1 cellular context compared by ENCODE assay signal in the genomic region with DNA sequence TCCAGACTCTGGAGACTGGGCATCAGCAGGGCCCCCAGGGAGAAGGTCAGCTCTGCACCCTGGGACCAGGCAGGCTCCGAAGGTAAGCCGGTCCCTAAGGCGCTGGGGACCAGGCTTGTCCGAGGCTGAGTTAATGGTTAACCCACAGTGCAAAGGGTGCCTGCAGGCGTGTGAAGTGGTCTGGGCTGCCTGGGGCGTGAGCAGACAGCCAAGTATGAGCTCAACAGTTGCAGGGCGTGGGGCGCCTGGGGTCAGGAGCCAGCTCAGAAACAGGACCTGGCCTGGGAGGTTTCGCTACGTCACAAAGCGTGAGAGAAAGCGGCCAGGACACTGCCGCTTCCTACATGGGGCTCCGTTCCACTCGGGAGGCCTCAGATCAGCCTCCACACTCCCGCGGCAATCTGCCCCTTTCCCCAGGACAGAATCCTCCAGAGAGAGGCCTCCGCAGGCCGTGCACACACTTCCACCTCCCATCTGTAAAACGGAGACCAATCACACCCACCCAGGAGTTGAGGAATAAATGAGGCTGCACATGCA.
TF ChIP-seq lines count a peak whose summit lies in the region.

No MANE protein-coding gene starts in this region.

TF ChIP-seq in HepG2, 621 proteins besides CTCF, POLR2A, EP300 and RAD21 (continued from another document):
- TF ChIP-seq, protein P1, sequence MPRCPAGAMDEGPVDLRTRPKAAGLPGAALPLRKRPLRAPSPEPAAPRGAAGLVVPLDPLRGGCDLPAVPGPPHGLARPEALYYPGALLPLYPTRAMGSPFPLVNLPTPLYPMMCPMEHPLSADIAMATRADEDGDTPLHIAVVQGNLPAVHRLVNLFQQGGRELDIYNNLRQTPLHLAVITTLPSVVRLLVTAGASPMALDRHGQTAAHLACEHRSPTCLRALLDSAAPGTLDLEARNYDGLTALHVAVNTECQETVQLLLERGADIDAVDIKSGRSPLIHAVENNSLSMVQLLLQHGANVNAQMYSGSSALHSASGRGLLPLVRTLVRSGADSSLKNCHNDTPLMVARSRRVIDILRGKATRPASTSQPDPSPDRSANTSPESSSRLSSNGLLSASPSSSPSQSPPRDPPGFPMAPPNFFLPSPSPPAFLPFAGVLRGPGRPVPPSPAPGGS (CRISPR knock-in tag; IDR thresholded peaks at IDR 0.05), result 0 out of 2 replicates have a peak, but pooled peaks have one; percentile 16
- peak; percentile 81; the same call in 1 of the 2 replicates for TF ChIP-seq ZNF343 (CRISPR knock-in tag; IDR thresholded peaks at IDR 0.05)
- no peak for TF ChIP-seq POLR2G (IDR thresholded peaks at IDR 0.05; ENCODE audit: low read depth, low read length)
- no peak for TF ChIP-seq SRSF4 (IDR thresholded peaks at IDR 0.05; ENCODE audit: low read depth, low read length, poor library complexity, severe bottlenecking)
- peak; percentile 84 for TF ChIP-seq ZNF331 (CRISPR knock-in tag; IDR thresholded peaks at IDR 0.05)
- TF ChIP-seq NCOA2 (CRISPR knock-in tag; IDR thresholded peaks at IDR 0.05), result peak; percentile 71
- TF ChIP-seq, protein P2, sequence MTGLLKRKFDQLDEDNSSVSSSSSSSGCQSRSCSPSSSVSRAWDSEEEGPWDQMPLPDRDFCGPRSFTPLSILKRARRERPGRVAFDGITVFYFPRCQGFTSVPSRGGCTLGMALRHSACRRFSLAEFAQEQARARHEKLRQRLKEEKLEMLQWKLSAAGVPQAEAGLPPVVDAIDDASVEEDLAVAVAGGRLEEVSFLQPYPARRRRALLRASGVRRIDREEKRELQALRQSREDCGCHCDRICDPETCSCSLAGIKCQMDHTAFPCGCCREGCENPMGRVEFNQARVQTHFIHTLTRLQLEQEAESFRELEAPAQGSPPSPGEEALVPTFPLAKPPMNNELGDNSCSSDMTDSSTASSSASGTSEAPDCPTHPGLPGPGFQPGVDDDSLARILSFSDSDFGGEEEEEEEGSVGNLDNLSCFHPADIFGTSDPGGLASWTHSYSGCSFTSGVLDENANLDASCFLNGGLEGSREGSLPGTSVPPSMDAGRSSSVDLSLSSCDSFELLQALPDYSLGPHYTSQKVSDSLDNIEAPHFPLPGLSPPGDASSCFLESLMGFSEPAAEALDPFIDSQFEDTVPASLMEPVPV (CRISPR knock-in tag; IDR thresholded peaks at IDR 0.05), result no peak
- TF ChIP-seq ZNF136 (CRISPR knock-in tag; IDR thresholded peaks at IDR 0.05; ENCODE audit: low read depth), result 0 out of 2 replicates have a peak, but pooled peaks have one; percentile 29
- TF ChIP-seq ZNF235 (CRISPR knock-in tag; IDR thresholded peaks at IDR 0.05; ENCODE audit: borderline replicate concordance), result no peak
- TF ChIP-seq ZNF367 (CRISPR knock-in tag; IDR thresholded peaks at IDR 0.05; ENCODE audit: borderline replicate concordance), result no peak
- TF ChIP-seq, protein P3, sequence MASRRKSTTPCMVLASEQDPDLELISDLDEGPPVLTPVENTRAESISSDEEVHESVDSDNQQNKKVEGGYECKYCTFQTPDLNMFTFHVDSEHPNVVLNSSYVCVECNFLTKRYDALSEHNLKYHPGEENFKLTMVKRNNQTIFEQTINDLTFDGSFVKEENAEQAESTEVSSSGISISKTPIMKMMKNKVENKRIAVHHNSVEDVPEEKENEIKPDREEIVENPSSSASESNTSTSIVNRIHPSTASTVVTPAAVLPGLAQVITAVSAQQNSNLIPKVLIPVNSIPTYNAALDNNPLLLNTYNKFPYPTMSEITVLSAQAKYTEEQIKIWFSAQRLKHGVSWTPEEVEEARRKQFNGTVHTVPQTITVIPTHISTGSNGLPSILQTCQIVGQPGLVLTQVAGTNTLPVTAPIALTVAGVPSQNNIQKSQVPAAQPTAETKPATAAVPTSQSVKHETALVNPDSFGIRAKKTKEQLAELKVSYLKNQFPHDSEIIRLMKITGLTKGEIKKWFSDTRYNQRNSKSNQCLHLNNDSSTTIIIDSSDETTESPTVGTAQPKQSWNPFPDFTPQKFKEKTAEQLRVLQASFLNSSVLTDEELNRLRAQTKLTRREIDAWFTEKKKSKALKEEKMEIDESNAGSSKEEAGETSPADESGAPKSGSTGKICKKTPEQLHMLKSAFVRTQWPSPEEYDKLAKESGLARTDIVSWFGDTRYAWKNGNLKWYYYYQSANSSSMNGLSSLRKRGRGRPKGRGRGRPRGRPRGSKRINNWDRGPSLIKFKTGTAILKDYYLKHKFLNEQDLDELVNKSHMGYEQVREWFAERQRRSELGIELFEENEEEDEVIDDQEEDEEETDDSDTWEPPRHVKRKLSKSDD (CRISPR knock-in tag; IDR thresholded peaks at IDR 0.05; ENCODE audit: low read depth), result peak; percentile 91
- peak; percentile 81; the same call in 1 of the 2 replicates for TF ChIP-seq ZBTB7A (CRISPR knock-in tag; IDR thresholded peaks at IDR 0.05)
- peak; percentile 42; the same call in 1 of the 2 replicates for TF ChIP-seq KDM5B (CRISPR knock-in tag; IDR thresholded peaks at IDR 0.05; ENCODE audit: borderline replicate concordance)
- TF ChIP-seq ZNF12 (CRISPR knock-in tag; IDR thresholded peaks at IDR 0.05), result peak; percentile 70; the same call in 1 of the 2 replicates
- TF ChIP-seq MTA1 (CRISPR knock-in tag; IDR thresholded peaks at IDR 0.05; ENCODE audit: borderline replicate concordance), result peak; percentile 58; the same call in 1 of the 2 replicates
- TF ChIP-seq NR2F1 (CRISPR knock-in tag; IDR thresholded peaks at IDR 0.05), result peak; percentile 68 to 81
- 0 out of 2 replicates have a peak, but pooled peaks have one; percentile 45 for TF ChIP-seq ZNF792 (CRISPR knock-in tag; IDR thresholded peaks at IDR 0.05)
- TF ChIP-seq, protein P4, sequence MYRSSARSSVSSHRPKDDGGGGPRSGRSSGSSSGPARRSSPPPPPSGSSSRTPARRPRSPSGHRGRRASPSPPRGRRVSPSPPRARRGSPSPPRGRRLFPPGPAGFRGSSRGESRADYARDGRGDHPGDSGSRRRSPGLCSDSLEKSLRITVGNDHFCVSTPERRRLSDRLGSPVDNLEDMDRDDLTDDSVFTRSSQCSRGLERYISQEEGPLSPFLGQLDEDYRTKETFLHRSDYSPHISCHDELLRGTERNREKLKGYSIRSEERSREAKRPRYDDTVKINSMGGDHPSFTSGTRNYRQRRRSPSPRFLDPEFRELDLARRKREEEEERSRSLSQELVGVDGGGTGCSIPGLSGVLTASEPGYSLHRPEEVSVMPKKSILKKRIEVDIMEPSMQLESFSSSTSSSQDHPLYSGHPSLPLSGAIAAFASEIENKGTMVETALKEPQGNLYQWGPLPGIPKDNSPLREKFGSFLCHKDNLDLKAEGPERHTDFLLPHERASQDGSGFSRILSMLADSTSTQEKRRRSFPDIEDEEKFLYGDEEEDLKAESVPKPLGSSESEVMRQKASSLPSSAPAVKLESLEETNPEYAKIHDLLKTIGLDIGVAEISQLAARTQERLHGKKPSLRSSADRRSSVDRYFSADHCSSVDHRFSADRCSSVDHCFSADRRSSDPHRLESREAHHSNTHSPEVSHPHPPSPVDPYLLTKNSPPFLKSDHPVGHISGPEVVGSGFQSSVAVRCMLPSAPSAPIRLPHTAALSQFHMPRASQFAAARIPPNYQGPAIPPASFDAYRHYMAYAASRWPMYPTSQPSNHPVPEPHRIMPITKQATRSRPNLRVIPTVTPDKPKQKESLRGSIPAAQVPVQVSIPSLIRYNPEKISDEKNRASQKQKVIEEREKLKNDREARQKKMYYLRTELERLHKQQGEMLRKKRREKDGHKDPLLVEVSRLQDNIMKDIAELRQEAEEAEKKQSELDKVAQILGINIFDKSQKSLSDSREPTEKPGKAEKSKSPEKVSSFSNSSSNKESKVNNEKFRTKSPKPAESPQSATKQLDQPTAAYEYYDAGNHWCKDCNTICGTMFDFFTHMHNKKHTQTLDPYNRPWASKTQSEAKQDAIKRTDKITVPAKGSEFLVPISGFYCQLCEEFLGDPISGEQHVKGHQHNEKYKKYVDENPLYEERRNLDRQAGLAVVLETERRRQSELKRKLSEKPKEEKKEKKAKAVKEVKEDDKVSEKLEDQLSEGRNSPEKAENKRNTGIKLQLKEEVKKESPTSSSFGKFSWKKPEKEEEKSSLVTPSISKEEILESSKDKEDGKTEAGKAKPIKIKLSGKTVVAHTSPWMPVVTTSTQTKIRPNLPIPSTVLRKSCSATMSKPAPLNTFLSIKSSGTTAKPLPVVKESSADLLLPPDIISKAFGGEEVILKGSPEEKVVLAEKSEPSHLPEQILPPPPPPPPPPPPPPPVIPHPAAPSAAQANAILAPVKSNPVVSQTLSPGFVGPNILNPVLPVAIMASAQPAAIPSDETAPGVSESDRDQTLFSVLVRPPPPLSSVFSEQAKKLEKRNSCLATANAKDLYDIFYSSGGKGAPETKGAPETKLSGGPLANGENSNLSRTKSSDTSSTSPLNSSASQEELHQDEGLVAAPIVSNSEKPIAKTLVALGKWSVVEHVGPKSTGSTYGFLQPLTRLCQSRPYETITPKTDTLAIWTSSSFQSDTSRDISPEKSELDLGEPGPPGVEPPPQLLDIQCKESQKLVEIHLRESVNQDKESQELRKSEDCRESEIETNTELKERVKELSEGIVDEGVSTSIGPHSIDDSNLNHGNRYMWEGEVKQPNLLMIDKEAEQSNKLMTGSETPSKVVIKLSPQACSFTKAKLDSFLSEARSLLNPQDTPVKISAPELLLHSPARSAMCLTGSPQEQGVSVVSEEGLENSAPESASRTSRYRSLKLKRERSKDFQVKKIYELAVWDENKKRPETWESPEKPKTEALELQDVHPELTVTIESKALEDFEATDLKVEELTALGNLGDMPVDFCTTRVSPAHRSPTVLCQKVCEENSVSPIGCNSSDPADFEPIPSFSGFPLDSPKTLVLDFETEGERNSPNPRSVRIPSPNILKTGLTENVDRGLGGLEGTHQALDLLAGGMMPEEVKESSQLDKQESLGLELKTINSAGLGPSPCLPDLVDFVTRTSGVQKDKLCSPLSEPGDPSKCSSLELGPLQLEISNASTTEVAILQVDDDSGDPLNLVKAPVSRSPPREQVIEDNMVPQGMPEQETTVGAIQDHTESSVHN (CRISPR knock-in tag; IDR thresholded peaks at IDR 0.05), result no peak
- peak; percentile 43; the same call in 1 of the 2 replicates for TF ChIP-seq ZSCAN9 (CRISPR knock-in tag; IDR thresholded peaks at IDR 0.05; ENCODE audit: borderline replicate concordance)
- TF ChIP-seq HNF4G (IDR thresholded peaks at IDR 0.05; ENCODE audit: borderline replicate concordance, low read depth, low read length), result peak; percentile 92
- peak; percentile 91 for TF ChIP-seq HNF4G (CRISPR knock-in tag; IDR thresholded peaks at IDR 0.05; ENCODE audit: borderline replicate concordance, low read depth)
- TF ChIP-seq ZNF33B (CRISPR knock-in tag; IDR thresholded peaks at IDR 0.05), result 0 out of 2 replicates have a peak, but pooled peaks have one; percentile 55
- peak; percentile 50; the same call in 1 of the 2 replicates for TF ChIP-seq KLF12 (CRISPR knock-in tag; IDR thresholded peaks at IDR 0.05; ENCODE audit: borderline replicate concordance)
- peak; percentile 84 for TF ChIP-seq SAP130 (CRISPR knock-in tag; IDR thresholded peaks at IDR 0.05; ENCODE audit: low read depth)
- TF ChIP-seq ZNF747 (CRISPR knock-in tag; IDR thresholded peaks at IDR 0.05; ENCODE audit: borderline replicate concordance), result peak; percentile 52; the same call in 1 of the 2 replicates
- TF ChIP-seq ZNF746 (CRISPR knock-in tag; IDR thresholded peaks at IDR 0.05), result peak; percentile 75; the same call in 1 of the 2 replicates
- TF ChIP-seq PITX1 (CRISPR knock-in tag; IDR thresholded peaks at IDR 0.05), result peak; percentile 88
- peak; percentile 92 for TF ChIP-seq ZNF292 (CRISPR knock-in tag; IDR thresholded peaks at IDR 0.05; ENCODE audit: borderline replicate concordance, low read depth)
- peak; percentile 60 for TF ChIP-seq KAT8 (CRISPR knock-in tag; IDR thresholded peaks at IDR 0.05)
- no peak for TF ChIP-seq SRSF9 (IDR thresholded peaks at IDR 0.05; ENCODE audit: borderline replicate concordance, insufficient read depth, low read depth, low read length, poor library complexity, severe bottlenecking)
- TF ChIP-seq, protein P5, sequence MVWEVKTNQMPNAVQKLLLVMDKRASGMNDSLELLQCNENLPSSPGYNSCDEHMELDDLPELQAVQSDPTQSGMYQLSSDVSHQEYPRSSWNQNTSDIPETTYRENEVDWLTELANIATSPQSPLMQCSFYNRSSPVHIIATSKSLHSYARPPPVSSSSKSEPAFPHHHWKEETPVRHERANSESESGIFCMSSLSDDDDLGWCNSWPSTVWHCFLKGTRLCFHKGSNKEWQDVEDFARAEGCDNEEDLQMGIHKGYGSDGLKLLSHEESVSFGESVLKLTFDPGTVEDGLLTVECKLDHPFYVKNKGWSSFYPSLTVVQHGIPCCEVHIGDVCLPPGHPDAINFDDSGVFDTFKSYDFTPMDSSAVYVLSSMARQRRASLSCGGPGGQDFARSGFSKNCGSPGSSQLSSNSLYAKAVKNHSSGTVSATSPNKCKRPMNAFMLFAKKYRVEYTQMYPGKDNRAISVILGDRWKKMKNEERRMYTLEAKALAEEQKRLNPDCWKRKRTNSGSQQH (CRISPR knock-in tag; IDR thresholded peaks at IDR 0.05; ENCODE audit: low read depth), result peak; percentile 22; the same call in 1 of the 2 replicates
- TF ChIP-seq ATF7 (IDR thresholded peaks at IDR 0.05), result no peak
- peak; percentile 81; the same call in 1 of the 2 replicates for TF ChIP-seq ATF7 (CRISPR knock-in tag; IDR thresholded peaks at IDR 0.05)
- TF ChIP-seq NR2F2 (IDR thresholded peaks at IDR 0.05; ENCODE audit: borderline replicate concordance, low read depth), result peak; percentile 75; the same call in 1 of the 2 replicates
- TF ChIP-seq, protein P6, sequence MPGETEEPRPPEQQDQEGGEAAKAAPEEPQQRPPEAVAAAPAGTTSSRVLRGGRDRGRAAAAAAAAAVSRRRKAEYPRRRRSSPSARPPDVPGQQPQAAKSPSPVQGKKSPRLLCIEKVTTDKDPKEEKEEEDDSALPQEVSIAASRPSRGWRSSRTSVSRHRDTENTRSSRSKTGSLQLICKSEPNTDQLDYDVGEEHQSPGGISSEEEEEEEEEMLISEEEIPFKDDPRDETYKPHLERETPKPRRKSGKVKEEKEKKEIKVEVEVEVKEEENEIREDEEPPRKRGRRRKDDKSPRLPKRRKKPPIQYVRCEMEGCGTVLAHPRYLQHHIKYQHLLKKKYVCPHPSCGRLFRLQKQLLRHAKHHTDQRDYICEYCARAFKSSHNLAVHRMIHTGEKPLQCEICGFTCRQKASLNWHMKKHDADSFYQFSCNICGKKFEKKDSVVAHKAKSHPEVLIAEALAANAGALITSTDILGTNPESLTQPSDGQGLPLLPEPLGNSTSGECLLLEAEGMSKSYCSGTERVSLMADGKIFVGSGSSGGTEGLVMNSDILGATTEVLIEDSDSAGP (CRISPR knock-in tag; IDR thresholded peaks at IDR 0.05; ENCODE audit: borderline replicate concordance), result peak; percentile 66; the same call in 1 of the 2 replicates
- no peak for TF ChIP-seq JDP2 (CRISPR knock-in tag; IDR thresholded peaks at IDR 0.05; ENCODE audit: borderline replicate concordance)
- TF ChIP-seq ZNF350 (CRISPR knock-in tag; IDR thresholded peaks at IDR 0.05; ENCODE audit: borderline replicate concordance, low read depth), result peak; percentile 76
- TF ChIP-seq YEATS4 (CRISPR knock-in tag; IDR thresholded peaks at IDR 0.05; ENCODE audit: borderline replicate concordance), result peak; percentile 63; the same call in 1 of the 2 replicates
- TF ChIP-seq ZNF572 (CRISPR knock-in tag; IDR thresholded peaks at IDR 0.05), result no peak
- TF ChIP-seq ZNF264 (CRISPR knock-in tag; IDR thresholded peaks at IDR 0.05), result 0 out of 2 replicates have a peak, but pooled peaks have one; percentile 49
- no peak for TF ChIP-seq TAF15 (IDR thresholded peaks at IDR 0.05; ENCODE audit: low read depth, low read length, poor library complexity, severe bottlenecking)
- TF ChIP-seq SMYD3 (CRISPR knock-in tag; IDR thresholded peaks at IDR 0.05), result no peak
- TF ChIP-seq SP5 (CRISPR knock-in tag; IDR thresholded peaks at IDR 0.05; ENCODE audit: borderline replicate concordance, low read depth), result peak; percentile 78; the same call in 1 of the 2 replicates
- TF ChIP-seq ZNF569 (CRISPR knock-in tag; IDR thresholded peaks at IDR 0.05; ENCODE audit: borderline replicate concordance), result no peak
